9 cellular contexts compared by ENCODE assay signal in the genomic region with DNA sequence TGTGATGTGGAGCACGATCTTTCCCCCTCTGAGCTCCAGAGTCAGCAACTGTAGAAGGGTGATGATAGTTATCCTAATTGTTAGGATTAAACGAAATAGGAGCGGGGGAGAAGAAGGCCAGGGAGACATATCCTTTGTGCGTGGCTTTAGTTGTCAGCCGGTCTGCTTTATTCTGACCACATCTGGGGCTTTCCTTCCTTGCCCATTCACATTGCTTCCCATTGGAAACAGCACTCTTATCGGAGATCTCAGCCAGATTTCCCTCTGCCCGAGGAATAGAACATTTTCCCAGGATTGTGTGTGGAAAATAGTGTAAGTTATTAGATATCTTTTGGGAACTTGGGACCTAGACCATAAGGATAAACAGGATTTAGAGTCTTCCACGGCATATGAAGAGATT. TPM values are rescaled to one million over a fixed set of nuclear protein-coding genes. Genes with fewer than 3 reads are reported as not detected.
DNase-seq lines count a peak whose midpoint lies in the region; ATAC-seq, FAIRE-seq and TF ChIP-seq lines count a peak whose summit lies in the region.
"Had no signal": no experiment of that assay in that cellular context is flagged by ENCODE, and none has a peak within 500 bp of the region (broad histone marks: within the 10 kb centered on the region; RNA-seq: fewer than 3 reads in every experiment).

No MANE protein-coding gene starts in this region.

- no peak overlapping the region for H3K4me3 ChIP-seq in CD8-positive, alpha-beta T cell (ENCODE audit: low read depth, low read length)
- H3K4me3 ChIP-seq in PC-9 (peak overlapping the region; percentile 80), endothelial cell of umbilical vein (replicated peaks in 1 of 3; ENCODE audit: insufficient read depth in 1 of 3, low read depth in 1 of 3, low read length in 3 of 3) (peak overlapping the region; percentile 47 to 83 (median 67)), pancreas (peak overlapping the region in 3 of 4 donors; percentile 83 to 99 (median 97))

- H3K4me1 ChIP-seq in CD8-positive, alpha-beta T cell (ENCODE audit: insufficient read depth, low read length), result peaks cover 18% of the 10 kb centered on the region
- peaks cover 37% of the 10 kb centered on the region for H3K4me1 ChIP-seq in PC-9 (replicated peaks; ENCODE audit: insufficient read depth)
- peaks cover 53% of the 10 kb centered on the region for H3K4me1 ChIP-seq in endothelial cell of umbilical vein (ENCODE audit: control insufficient read depth, extremely low read depth, insufficient read depth, low read length)
- H3K4me1 ChIP-seq in pancreas, result peaks cover 0 to 7% (median 5%) of the 10 kb centered on the region in 3 donors

- H3K4me1 Mint-ChIP-seq in CD8-positive, alpha-beta T cell (ENCODE audit: low read depth), result peaks cover 47% of the 10 kb centered on the region

- dilution Hi-C loops in endothelial cell of umbilical vein (cut with MboI; ENCODE audit: extremely low pct_ligation_motif_present, low sequenced_read_pairs), result no loop called here

- H3K79me2 ChIP-seq in PC-9 (ENCODE audit: low read depth) (peaks cover 58% of the 10 kb centered on the region), endothelial cell of umbilical vein (ENCODE audit: control insufficient read depth, insufficient read depth, low read length) (peaks cover 55% of the 10 kb centered on the region)

- no peak for TF ChIP-seq CTCF in CD8-positive, alpha-beta T cell (IDR thresholded peaks at IDR 0.05)
- no peak for TF ChIP-seq CTCF in PC-9 (conservative IDR thresholded peaks at IDR 0.05)
- no peak for TF ChIP-seq CTCF in endothelial cell of umbilical vein (IDR thresholded peaks at IDR 0.05; ENCODE audit: extremely low read depth in 1 of 2, insufficient read depth in 1 of 2, low read depth in 1 of 2, low read length in 2 of 2)
- TF ChIP-seq CTCF in pancreas (IDR thresholded peaks at IDR 0.05), result no peak

- no peak overlapping the region for H3K27ac ChIP-seq in CD8-positive, alpha-beta T cell (ENCODE audit: low read depth, low read length)
- H3K27ac ChIP-seq in PC-9, result 0 out of 2 replicates have a peak overlapping the region, but pooled peaks have one; percentile 53
- H3K27ac ChIP-seq in endothelial cell of umbilical vein (ENCODE audit: insufficient read depth, low read depth, low read length), result no peak overlapping the region
- no peak overlapping the region for H3K27ac ChIP-seq in pancreas

- no peak for ATAC-seq in CD8-positive, alpha-beta T cell
- no peak for ATAC-seq in pancreas
- ATAC-seq in HG03135 (IDR thresholded peaks at IDR 0.05; ENCODE audit: unreplicated experiment), result no peak

- no peak overlapping the region for H3K27ac Mint-ChIP-seq in CD8-positive, alpha-beta T cell

- H3K36me3 Mint-ChIP-seq in CD8-positive, alpha-beta T cell, result peaks cover 23% of the 10 kb centered on the region

- H4K20me1 ChIP-seq in PC-9 (ENCODE audit: insufficient read depth), result peaks cover 9% of the 10 kb centered on the region; the same call in 1 of the 2 replicates
- H4K20me1 ChIP-seq in endothelial cell of umbilical vein (replicated peaks; ENCODE audit: control insufficient read depth, extremely low read depth, insufficient read depth, low read length), result no peaks in the 10 kb centered on the region

- H3K9me1 ChIP-seq in endothelial cell of umbilical vein (replicated peaks; ENCODE audit: control insufficient read depth, extremely low read depth, insufficient read depth, low read length), result no peaks in the 10 kb centered on the region

- 68 to 74% methylated on average over 8 of the region's 8 CpGs for WGBS in pancreas, 2 donors

- CTCF ChIA-PET in CD8-positive, alpha-beta T cell (lab: Charles Lee), result no interaction called here
- CTCF ChIA-PET in PC-9 (lab: Charles Lee), result interaction anchor here (0.5 to 0.9 kb wide), 3 partner anchors 53 to 79 kb away, joined by 3 to 9 read pairs (median 5); no protein-coding TSS in a partner anchor
- CTCF ChIA-PET in endothelial cell of umbilical vein (lab: Charles Lee), result interaction anchor here (1.0 to 5.7 kb wide), 2 partner anchors 59 to 79 kb away, joined by 4 to 41 read pairs; no protein-coding TSS in a partner anchor

- H3F3A ChIP-seq in PC-9 (ENCODE audit: insufficient read depth, low read depth), result peaks cover 20% of the 10 kb centered on the region

- no peaks in the 10 kb centered on the region for H3K36me3 ChIP-seq in CD8-positive, alpha-beta T cell (ENCODE audit: insufficient read depth, low read length)
- H3K36me3 ChIP-seq in PC-9 (ENCODE audit: low read depth) (peaks cover 24% of the 10 kb centered on the region), endothelial cell of umbilical vein (ENCODE audit: control insufficient read depth in 2 of 2, extremely low read depth in 1 of 2, insufficient read depth in 2 of 2, low read length in 2 of 2) (peaks cover 3% of the 10 kb centered on the region in 2 experiments), pancreas (no peaks in the 10 kb centered on the region)

- no peaks in the 10 kb centered on the region for H3K27me3 ChIP-seq in CD8-positive, alpha-beta T cell (ENCODE audit: insufficient read depth, low read length)
- H3K27me3 ChIP-seq in PC-9 (ENCODE audit: insufficient read depth, low read depth) (no peaks in the 10 kb centered on the region), endothelial cell of umbilical vein (ENCODE audit: control insufficient read depth in 2 of 2, insufficient read depth in 2 of 2, low read length in 2 of 2) (no peaks in the 10 kb centered on the region), pancreas (no peaks in the 10 kb centered on the region)

- H3K4me2 ChIP-seq in PC-9, result peak overlapping the region; percentile 82
- peak overlapping the region; percentile 67 for H3K4me2 ChIP-seq in endothelial cell of umbilical vein (ENCODE audit: insufficient read depth, low read length)

- intact Hi-C loops in CD8-positive, alpha-beta T cell (cut with DNase I, micrococcal nuclease), result loop anchor here (2.0 to 10.0 kb wide), 3 partner anchors 59 to 887 kb away; a partner anchor contains a TSS
- intact Hi-C loops in PC-9 (cut with micrococcal nuclease; ENCODE audit: unreplicated experiment), result no loop called here
- intact Hi-C loops in endothelial cell of umbilical vein (cut with micrococcal nuclease), result loop anchor here (10.0 kb wide), 1 partner anchor 301 kb away; no protein-coding TSS in a partner anchor
- intact Hi-C loops in pancreas (cut with DNase I), result no loop called here

- H2AFZ ChIP-seq in PC-9 (no peak overlapping the region), endothelial cell of umbilical vein (ENCODE audit: low read depth, low read length) (no peak overlapping the region)

- BruUV-seq in PC-9 (replicated peaks; lab: Mats Ljungman, UMichigan) (no TSS peak), endothelial cell of umbilical vein (replicated peaks; lab: Mats Ljungman, UMichigan) (TSS peak; percentile 17)

- peak overlapping the region; percentile 91 for H3K4me3 Mint-ChIP-seq in CD8-positive, alpha-beta T cell

- peak; percentile 12 for FAIRE-seq in endothelial cell of umbilical vein (lab: Jason Lieb, UNC)
- FAIRE-seq in pancreas (lab: Jason Lieb, UNC), result no peak
- FAIRE-seq: HTR-8/SVneo had no signal

- DNase-seq in CD8-positive, alpha-beta T cell, result no peak
- DNase-seq in PC-9, result no peak
- DNase-seq in endothelial cell of umbilical vein (ENCODE audit: low read depth, low spot score), result peak; percentile 56
- DNase-seq in pancreas, result no peak
- DNase-seq in amniotic stem cell (lab: John Stamatoyannopoulos, UW), result no peak
- no peak for DNase-seq in NCI-H2081 (lab: John Stamatoyannopoulos, UW)
- no peak for DNase-seq in DMS 273 treated with DMSO at 0.1 percent for 48 hours (lab: John Stamatoyannopoulos, UW)

- no peak for TF ChIP-seq POLR2A in endothelial cell of umbilical vein (IDR thresholded peaks at IDR 0.05; ENCODE audit: low read depth, low read length)

- no peak overlapping the region for H3K9ac ChIP-seq in endothelial cell of umbilical vein (replicated peaks; ENCODE audit: extremely low read depth, insufficient read depth, low read length)

- no peaks in the 10 kb centered on the region for H3K9me3 ChIP-seq in CD8-positive, alpha-beta T cell (ENCODE audit: low read length)
- H3K9me3 ChIP-seq in PC-9 (ENCODE audit: insufficient read depth, low read depth) (no peaks in the 10 kb centered on the region; the same call in 1 of the 2 replicates), endothelial cell of umbilical vein (replicated peaks; ENCODE audit: control insufficient read depth, insufficient read depth, low read length) (no peaks in the 10 kb centered on the region), pancreas (no peaks in the 10 kb centered on the region)

- no peaks in the 10 kb centered on the region for H3K27me3 Mint-ChIP-seq in CD8-positive, alpha-beta T cell (ENCODE audit: low read depth)

- POLR2A ChIA-PET in CD8-positive, alpha-beta T cell (lab: Charles Lee), result interaction anchor here (0.7 to 1.3 kb wide), 2 partner anchors 9 to 270 kb away, joined by 3 to 4 read pairs; no protein-coding TSS in a partner anchor
- POLR2A ChIA-PET in PC-9 (lab: Charles Lee; ENCODE audit: unreplicated experiment), result interaction anchor here (0.6 kb wide), 1 partner anchor 31 kb away, joined by 4 read pairs; a partner anchor contains a TSS
- POLR2A ChIA-PET in endothelial cell of umbilical vein (lab: Charles Lee), result no interaction called here

- H3K9me3 Mint-ChIP-seq in CD8-positive, alpha-beta T cell, result peaks cover 2% of the 10 kb centered on the region

- H3K9me2 ChIP-seq in PC-9 (ENCODE audit: insufficient read depth), result no peaks in the 10 kb centered on the region

RNA-seq across cellular contexts. Expression of a gene that starts 1.5 kb away (rescaled TPM):
- total RNA-seq in CD8-positive, alpha-beta T cell, result 1 to 10 TPM; 3.1 to 3.2 TPM
- total RNA-seq in PC-9 (2021), result 74.2 and 86.6 TPM in 2 replicates
- total RNA-seq in endothelial cell of umbilical vein, result 106 and 115 TPM in 2 replicates
- 78.5 and 105 TPM in 2 replicates for polyA plus RNA-seq in endothelial cell of umbilical vein
- 112 and 126 TPM in 2 replicates for polyA plus RNA-seq in endothelial cell of umbilical vein (2011; cell fraction: cytosol; rRNA removed)
- polyA plus RNA-seq in endothelial cell of umbilical vein (2011; cell fraction: nucleus; rRNA removed), result 45.0 and 63.8 TPM in 2 replicates
- polyA plus RNA-seq in endothelial cell of umbilical vein (2012), result 134 and 137 TPM in 2 replicates
- 61.2 and 62.9 TPM in 2 replicates for polyA minus RNA-seq in endothelial cell of umbilical vein
- 13.2 TPM for polyA minus RNA-seq in endothelial cell of umbilical vein (2011; cell fraction: cytosol; rRNA and poly(A)+ RNA removed)
- polyA minus RNA-seq in endothelial cell of umbilical vein (2011; cell fraction: nucleus; rRNA and poly(A)+ RNA removed), result 23.8 and 31.1 TPM in 2 replicates
- total RNA-seq in pancreas, result 10 to 100 TPM; 12.0 to 24.2 (median 15.4) TPM
- polyA plus RNA-seq in pancreas, result 10 to 100 TPM in 1 of 2 donors, 1 to 10 TPM in 1; 9.8 to 18.5 TPM

RNA-seq across cellular contexts. Expression of a gene that starts 31.0 kb away (rescaled TPM):
- total RNA-seq in CD8-positive, alpha-beta T cell, result 10 to 100 TPM; 21.3 to 23.5 TPM
- total RNA-seq in PC-9 (2021) (23.5 and 30.3 TPM in 2 replicates), endothelial cell of umbilical vein (23.9 and 29.9 TPM in 2 replicates), pancreas (10 to 100 TPM in 3 of 6 donors, 1 to 10 TPM in 3; 6.6 to 13.5 (median 11.0) TPM)
- polyA plus RNA-seq in endothelial cell of umbilical vein (31.5 and 31.8 TPM in 2 replicates), pancreas (1 to 10 TPM; 2.8 to 5.7 TPM)
- 19.4 and 22.1 TPM in 2 replicates for polyA plus RNA-seq in endothelial cell of umbilical vein (2011; cell fraction: cytosol; rRNA removed)
- polyA plus RNA-seq in endothelial cell of umbilical vein (2011; cell fraction: nucleus; rRNA removed), result 18.4 and 18.7 TPM in 2 replicates
- 30.3 and 33.3 TPM in 2 replicates for polyA plus RNA-seq in endothelial cell of umbilical vein (2012)
- polyA minus RNA-seq in endothelial cell of umbilical vein, result 28.4 and 28.7 TPM in 2 replicates
- 6.5 TPM for polyA minus RNA-seq in endothelial cell of umbilical vein (2011; cell fraction: cytosol; rRNA and poly(A)+ RNA removed)
- 11.4 and 12.5 TPM in 2 replicates for polyA minus RNA-seq in endothelial cell of umbilical vein (2011; cell fraction: nucleus; rRNA and poly(A)+ RNA removed)

Comparison
In these comparisons a context has a peak if more than half of its experiments do, and no peak if none do; other contexts are left out.
1. intact Hi-C loops: an anchor here in CD8-positive, alpha-beta T cell (2.0 to 10.0 kb wide) and endothelial cell of umbilical vein (10.0 kb wide); none called in PC-9 and pancreas.